9 cellular contexts compared by ENCODE assay signal in genomic region chr3:124887996-124888298, GRCh38. TPM values are rescaled to one million over a fixed set of nuclear protein-coding genes. Genes with fewer than 3 reads are reported as not detected.
DNase-seq lines count a peak whose midpoint lies in the region; ATAC-seq and TF ChIP-seq lines count a peak whose summit lies in the region.
"Had no signal": no experiment of that assay in that cellular context is flagged by ENCODE, and none has a peak within 500 bp of the region (broad histone marks: within the 10 kb centered on the region; RNA-seq: fewer than 3 reads in every experiment).

No MANE protein-coding gene starts in this region.

- H3K27me3 Mint-ChIP-seq in Calu3 (ENCODE audit: unreplicated experiment) (no peaks in the 10 kb centered on the region), T-cell (peaks cover 49 to 51% of the 10 kb centered on the region in 2 donors), progenitor cell of endocrine pancreas (peaks cover 9% of the 10 kb centered on the region)

- peaks cover 50% of the 10 kb centered on the region for H3K36me3 Mint-ChIP-seq in Calu3 (ENCODE audit: insufficient read depth, unreplicated experiment)
- H3K36me3 Mint-ChIP-seq in T-cell = no peaks in the 10 kb centered on the region
- no peaks in the 10 kb centered on the region for H3K36me3 Mint-ChIP-seq in progenitor cell of endocrine pancreas (ENCODE audit: insufficient read depth)

- H3K4me1 Mint-ChIP-seq in Calu3 (ENCODE audit: low read depth, unreplicated experiment) (peaks cover 30% of the 10 kb centered on the region), T-cell (peaks cover 0 to 10% (median 4%) of the 10 kb centered on the region in 3 donors), progenitor cell of endocrine pancreas (ENCODE audit: low read depth) (peaks cover 16% of the 10 kb centered on the region)

- H3K9me3 Mint-ChIP-seq in Calu3 (ENCODE audit: low read depth, unreplicated experiment) (no peaks in the 10 kb centered on the region), T-cell (no peaks in the 10 kb centered on the region), progenitor cell of endocrine pancreas (ENCODE audit: low read depth) (no peaks in the 10 kb centered on the region)

- ATAC-seq in T-cell (replicated peaks in 1 of 4) (no peak), HG02973 (IDR thresholded peaks at IDR 0.05; ENCODE audit: unreplicated experiment) (no peak), GM18858 (IDR thresholded peaks at IDR 0.05; ENCODE audit: unreplicated experiment) (no peak), HG02885 (IDR thresholded peaks at IDR 0.05; ENCODE audit: poor library complexity, unreplicated experiment) (no peak)

- CTCF ChIA-PET in Calu3 (lab: Charles Lee) (interaction anchor here (1.8 kb wide), 1 partner anchor 13 kb away, joined by 7 read pairs; no protein-coding TSS in a partner anchor), T-cell (lab: Charles Lee) (no interaction called here)

- WGBS in esophagus, 2 donors = 97% methylated on average over 10 of the region's 10 CpGs

- H3K9me3 ChIP-seq in esophagus (ENCODE audit: control insufficient read depth in 2 of 2, insufficient read depth in 1 of 2, low read depth in 1 of 2, low read length in 1 of 2) = peaks cover 0 to 2% of the 10 kb centered on the region in 2 donors

- H3K27ac Mint-ChIP-seq in Calu3 (ENCODE audit: unreplicated experiment) = peak overlapping the region; percentile 68
- no peak overlapping the region for H3K27ac Mint-ChIP-seq in T-cell
- H3K27ac Mint-ChIP-seq in progenitor cell of endocrine pancreas = peak overlapping the region; percentile 76

- H3K27ac ChIP-seq in esophagus (ENCODE audit: low read depth in 2 of 2, low read length in 1 of 2) = peak overlapping the region; percentile 93

- H3K4me3 ChIP-seq in esophagus (ENCODE audit: low read depth in 1 of 2, low read length in 2 of 2) = peak overlapping the region in 1 of 2 donors; percentile 75

- DNase-seq in Calu3 (no peak), T-cell (no peak), progenitor cell of endocrine pancreas (ENCODE audit: low spot score, unreplicated experiment) (no peak), inferior parietal cortex (ENCODE audit: extremely low spot score) (no peak)

- no peak for TF ChIP-seq CTCF in Calu3 (IDR thresholded peaks at IDR 0.05; ENCODE audit: unreplicated experiment)
- no peak for TF ChIP-seq CTCF in progenitor cell of endocrine pancreas (IDR thresholded peaks at IDR 0.05; ENCODE audit: unreplicated experiment)

- intact Hi-C loops in Calu3 (cut with micrococcal nuclease; ENCODE audit: unreplicated experiment) = loop anchor here (2.0 kb wide), 2 partner anchors 73 to 101 kb away; no protein-coding TSS in a partner anchor

- H3K36me3 ChIP-seq in esophagus (ENCODE audit: control insufficient read depth in 2 of 2, insufficient read depth in 2 of 2, low read length in 1 of 2) = no peaks in the 10 kb centered on the region

- BruUV-seq in Calu3 (replicated peaks; lab: Mats Ljungman, UMichigan) = no TSS peak

- no peaks in the 10 kb centered on the region for H3K27me3 ChIP-seq in esophagus (ENCODE audit: control insufficient read depth in 1 of 2, insufficient read depth in 2 of 2, low read length in 2 of 2)

- peaks cover 0 to 10% of the 10 kb centered on the region in 2 donors for H3K4me1 ChIP-seq in esophagus (ENCODE audit: control insufficient read depth in 2 of 2, insufficient read depth in 2 of 2, low read length in 1 of 2)

- H3K4me3 Mint-ChIP-seq in Calu3 (ENCODE audit: low read depth, unreplicated experiment) (peak overlapping the region; percentile 78), T-cell (peak overlapping the region; percentile 60 to 76 (median 63)), progenitor cell of endocrine pancreas (ENCODE audit: low read depth) (peak overlapping the region; percentile 71)

- POLR2A ChIA-PET in T-cell (lab: Charles Lee) = no interaction called here

RNA-seq across cellular contexts. Expression of gene ITGB5, which starts 0.8 kb away (rescaled TPM):
- 193 and 225 TPM in 2 replicates for total RNA-seq in Calu3 (2022)
- total RNA-seq in T-cell = 1 to 10 TPM; 1.2 to 2.5 (median 1.7) TPM
- 10 to 100 TPM; 19.5 to 39.6 TPM for polyA plus RNA-seq in esophagus
- 58.8 and 65.4 TPM in 2 replicates for total RNA-seq in progenitor cell of endocrine pancreas

RNA-seq across cellular contexts. Expression of gene MUC13, which starts 46.6 kb away (rescaled TPM):
- 25.8 and 58.8 TPM in 2 replicates for total RNA-seq in Calu3 (2022)
- 1 to 10 TPM in 1 of 5 donors, under 1 TPM in 4; 0.13 to 6.7 (median 0.18) TPM for total RNA-seq in T-cell
- under 1 TPM in 1 of 2 donors, not detected in 1; 0.14 TPM for polyA plus RNA-seq in esophagus
- total RNA-seq in progenitor cell of endocrine pancreas = 0.42 TPM in 1 of 2 replicates, not detected in the other
- polyA plus RNA-seq: neural cell had no signal

Comparison
In these comparisons a context has a peak if more than half of its experiments do, and no peak if none do; other contexts are left out.
1. H3K27ac Mint-ChIP-seq: peak in Calu3 (single experiment) and progenitor cell of endocrine pancreas (single experiment); none in T-cell (0 of 2).
2. RNA of gene ITGB5, which starts 0.8 kb away (total RNA-seq): 193 to 225 TPM in Calu3 and 58.8 to 65.4 TPM in progenitor cell of endocrine pancreas; 1.2 to 2.5 TPM in T-cell; every median in the first group is over 10 times any median in the second.
3. Peak in every context shown above with its lines, with median percentiles within 50 percentile points of each other: H3K4me3 Mint-ChIP-seq.